ENCODE assay signal across 18 cellular contexts in genomic region chr7:108404509-108405435, GRCh38.
"Had no signal": no experiment of that assay in that cellular context is flagged by ENCODE, and none has a peak within 500 bp of the region (broad histone marks: within the 10 kb centered on the region; RNA-seq: fewer than 3 reads in every experiment).

No MANE protein-coding gene starts in this region.

- H3K4me1 ChIP-seq: gastrocnemius medialis, heart right ventricle had no signal

- ATAC-seq: activated naive CD4-positive, alpha-beta T cell treated with anti-CD3 and anti-CD28 coated beads, Interleukin-2, amount 50 U/mL, for 72 hours; effector memory CD8-positive, alpha-beta T cell; gastrocnemius medialis; heart right ventricle; naive thymus-derived CD8-positive, alpha-beta T cell; right lobe of liver; stimulated activated naive B cell treated with anti-CD40 and anti-IgM and Interleukin-4, amounts not matched to agents 10 μg/mL and 1 μg/mL and 100 μg/mL, for 72 hours had no signal

- H3K4me3 ChIP-seq: adrenal gland, gastrocnemius medialis, heart right ventricle, ovary, right lobe of liver, spleen, thyroid gland had no signal

- H3K27me3 ChIP-seq: adrenal gland, gastrocnemius medialis, heart right ventricle, ovary, right lobe of liver, spleen, thyroid gland had no signal

- DNase-seq: activated B cell treated with CpG ODN at 0.5 μM for 24 hours; activated CD4-positive, alpha-beta memory T cell treated with anti-CD3 and anti-CD28 coated beads for 36 hours; activated CD4-positive, alpha-beta T cell treated with anti-CD3 and anti-CD28 coated beads for 4 hours; activated gamma-delta T cell treated with Interleukin-2 at 50 U/mL for 16 hours; activated T-cell treated with anti-CD3 and anti-CD28 coated beads for 4 hours; adrenal gland; dermis blood vessel endothelial cell; effector memory CD8-positive, alpha-beta T cell; gastrocnemius medialis; heart right ventricle; mesendoderm; naive thymus-derived CD8-positive, alpha-beta T cell; ovary; right lobe of liver; spleen; stimulated activated naive B cell treated with anti-CD40 and anti-IgM and Interleukin-4, amounts not matched to agents 10 μg/mL and 1 μg/mL and 100 μg/mL, for 72 hours; thyroid gland had no signal

- H3K36me3 ChIP-seq: adrenal gland, gastrocnemius medialis, heart right ventricle, ovary, right lobe of liver, spleen, thyroid gland had no signal

- H3K9me3 ChIP-seq: adrenal gland, gastrocnemius medialis, heart right ventricle, ovary, right lobe of liver, spleen, thyroid gland had no signal

- H3K27ac ChIP-seq: gastrocnemius medialis, heart right ventricle, ovary, right lobe of liver, spleen had no signal
